ENCODE assay signal across 13 cellular contexts in the genomic region with DNA sequence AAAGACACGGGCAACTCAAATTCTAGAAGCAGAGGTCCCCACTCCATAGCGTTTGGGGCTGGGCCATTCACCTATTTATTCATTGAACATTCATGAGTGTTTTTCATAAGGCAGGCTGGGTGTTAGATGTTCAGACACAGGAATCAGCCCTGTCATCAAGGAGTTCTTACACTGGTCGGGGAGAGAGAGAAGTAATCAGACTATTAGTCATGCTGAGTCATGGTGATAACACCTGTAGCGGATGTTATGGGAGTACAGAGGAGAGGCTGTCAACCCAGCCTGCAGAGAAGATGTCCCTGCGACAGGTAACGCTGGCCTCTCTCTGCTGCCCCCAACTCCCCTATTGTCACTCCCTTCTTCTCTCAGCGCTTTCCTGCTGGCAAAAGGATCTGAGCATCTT. TPM values are rescaled to one million over a fixed set of nuclear protein-coding genes. Genes with fewer than 3 reads are reported as not detected.
DNase-seq lines count a peak whose midpoint lies in the region; ATAC-seq and TF ChIP-seq lines count a peak whose summit lies in the region.
"Had no signal": no experiment of that assay in that cellular context is flagged by ENCODE, and none has a peak within 500 bp of the region (broad histone marks: within the 10 kb centered on the region; RNA-seq: fewer than 3 reads in every experiment).

No MANE protein-coding gene starts in this region.

- ATAC-seq in HG02610 (IDR thresholded peaks at IDR 0.05; ENCODE audit: unreplicated experiment) (peak; percentile 86), lower lobe of right lung (peak; percentile 11 to 54)
- ATAC-seq in activated T-helper 17 cell treated with anti-CD3 and anti-CD28 coated beads, Interleukin-2, amount 50 U/mL, for 72 hours (replicated peaks), result peak; percentile 100

- DNase-seq in Calu3 (peak; percentile 51), lower lobe of right lung (no peak), occipital lobe (lab: John Stamatoyannopoulos, UW) (no peak), CD14-positive monocyte (ENCODE audit: low spot score) (no peak), NCI-H524 treated with DMSO at 0.1 percent for 48 hours (lab: John Stamatoyannopoulos, UW) (no peak), Ammon's horn (ENCODE audit: low spot score) (no peak)
- DNase-seq: NCI-H345, RPMI8226 had no signal

- H3K27ac ChIP-seq in lower lobe of right lung, result no peak overlapping the region
- H3K27ac ChIP-seq: cardiac muscle cell had no signal

- no peaks in the 10 kb centered on the region for H3K4me1 ChIP-seq in lower lobe of right lung

- H3K4me1 Mint-ChIP-seq in Calu3 (ENCODE audit: low read depth, unreplicated experiment), result peaks cover 37% of the 10 kb centered on the region
- H3K4me1 Mint-ChIP-seq in activated T-helper 17 cell treated with anti-CD3 and anti-CD28 coated beads, Interleukin-2, amount 50 U/mL, for 72 hours, result peaks cover 21% of the 10 kb centered on the region
- no peaks in the 10 kb centered on the region for H3K4me1 Mint-ChIP-seq in CD14-positive monocyte

- intact Hi-C loops in Calu3 (cut with micrococcal nuclease; ENCODE audit: unreplicated experiment) (no loop called here), lower lobe of right lung (cut with DNase I) (no loop called here), CD14-positive monocyte (cut with micrococcal nuclease) (no loop called here)

- no peak for TF ChIP-seq CTCF in Calu3 (IDR thresholded peaks at IDR 0.05; ENCODE audit: unreplicated experiment)
- TF ChIP-seq CTCF in lower lobe of right lung (IDR thresholded peaks at IDR 0.05), result no peak
- TF ChIP-seq CTCF in CD14-positive monocyte (IDR thresholded peaks at IDR 0.05), result no peak

- H3K27ac Mint-ChIP-seq in Calu3 (ENCODE audit: unreplicated experiment) (peak overlapping the region; percentile 51), CD14-positive monocyte (no peak overlapping the region)
- H3K27ac Mint-ChIP-seq in activated T-helper 17 cell treated with anti-CD3 and anti-CD28 coated beads, Interleukin-2, amount 50 U/mL, for 72 hours, result no peak overlapping the region

- H3K4me3 ChIP-seq in lower lobe of right lung, result no peak overlapping the region
- H3K4me3 ChIP-seq: cardiac muscle cell had no signal

- no peaks in the 10 kb centered on the region for H3K27me3 Mint-ChIP-seq in Calu3 (ENCODE audit: unreplicated experiment)
- no peaks in the 10 kb centered on the region for H3K27me3 Mint-ChIP-seq in activated T-helper 17 cell treated with anti-CD3 and anti-CD28 coated beads, Interleukin-2, amount 50 U/mL, for 72 hours
- H3K27me3 Mint-ChIP-seq in CD14-positive monocyte (ENCODE audit: low read depth in 3 of 3), result peaks cover 2 to 11% (median 5%) of the 10 kb centered on the region in 3 donors

- H3K27me3 ChIP-seq in lower lobe of right lung (ENCODE audit: low read depth), result no peaks in the 10 kb centered on the region
- H3K27me3 ChIP-seq: cardiac muscle cell had no signal

- H3K36me3 ChIP-seq in lower lobe of right lung, result no peaks in the 10 kb centered on the region
- H3K36me3 ChIP-seq: cardiac muscle cell had no signal

- H3K36me3 Mint-ChIP-seq in Calu3 (ENCODE audit: insufficient read depth, unreplicated experiment) (peaks cover 8% of the 10 kb centered on the region), CD14-positive monocyte (peaks cover 0 to 2% of the 10 kb centered on the region in 2 donors)
- H3K36me3 Mint-ChIP-seq in activated T-helper 17 cell treated with anti-CD3 and anti-CD28 coated beads, Interleukin-2, amount 50 U/mL, for 72 hours (ENCODE audit: low read depth), result peaks cover 60% of the 10 kb centered on the region

- H3K4me3 Mint-ChIP-seq in Calu3 (ENCODE audit: low read depth, unreplicated experiment) (no peak overlapping the region), CD14-positive monocyte (no peak overlapping the region)
- H3K4me3 Mint-ChIP-seq in activated T-helper 17 cell treated with anti-CD3 and anti-CD28 coated beads, Interleukin-2, amount 50 U/mL, for 72 hours, result no peak overlapping the region

- CTCF ChIA-PET in Calu3 (lab: Charles Lee), result no interaction called here

- no peaks in the 10 kb centered on the region for H3K9me3 ChIP-seq in lower lobe of right lung

- no TSS peak for BruUV-seq in Calu3 (replicated peaks; lab: Mats Ljungman, UMichigan)

- H3K9me3 Mint-ChIP-seq in Calu3 (ENCODE audit: low read depth, unreplicated experiment) (peaks cover 3% of the 10 kb centered on the region), CD14-positive monocyte (peaks cover 0 to under 1% (median 0%) of the 10 kb centered on the region in 7 donors)
- H3K9me3 Mint-ChIP-seq in activated T-helper 17 cell treated with anti-CD3 and anti-CD28 coated beads, Interleukin-2, amount 50 U/mL, for 72 hours, result no peaks in the 10 kb centered on the region

RNA-seq across cellular contexts. Expression of a gene that starts 17.2 kb away (rescaled TPM):
- not detected in 2 replicates for total RNA-seq in Calu3 (2022)
- 1 to 10 TPM; 1.9 to 3.2 TPM for total RNA-seq in activated T-helper 17 cell treated with anti-CD3 and anti-CD28 coated beads, Interleukin-2, amount 50 U/mL, for 72 hours
- 1.8 TPM for total RNA-seq in lower lobe of right lung
- not detected for total RNA-seq in occipital lobe
- polyA plus RNA-seq in CD14-positive monocyte, result 1 to 10 TPM; 1.4 to 2.7 TPM
- total RNA-seq: cardiac muscle cell, epithelial cell of proximal tubule, temporal lobe had no signal
- polyA plus RNA-seq: cardiac muscle cell had no signal

RNA-seq across cellular contexts. Expression of a gene that starts 49.5 kb away (rescaled TPM):
- total RNA-seq in Calu3 (2022) (not detected in 2 replicates), lower lobe of right lung (4.5 TPM), occipital lobe (not detected)
- total RNA-seq in activated T-helper 17 cell treated with anti-CD3 and anti-CD28 coated beads, Interleukin-2, amount 50 U/mL, for 72 hours, result under 1 TPM in 1 of 2 donors, not detected in 1; 0.48 TPM
- polyA plus RNA-seq in CD14-positive monocyte, result 100 to 1,000 TPM; 106 to 116 TPM
- total RNA-seq: cardiac muscle cell, epithelial cell of proximal tubule, temporal lobe had no signal

Comparison
In these comparisons a context has a peak if more than half of its experiments do, and no peak if none do; other contexts are left out.
1. ATAC-seq: peak in every context shown above with its lines; median percentile 100 in activated T-helper 17 cell treated with anti-CD3 and anti-CD28 coated beads, Interleukin-2, amount 50 U/mL, for 72 hours; 86 in HG02610; 32 in lower lobe of right lung.